ENCODE assay signal across 9 cellular contexts in the genomic region with DNA sequence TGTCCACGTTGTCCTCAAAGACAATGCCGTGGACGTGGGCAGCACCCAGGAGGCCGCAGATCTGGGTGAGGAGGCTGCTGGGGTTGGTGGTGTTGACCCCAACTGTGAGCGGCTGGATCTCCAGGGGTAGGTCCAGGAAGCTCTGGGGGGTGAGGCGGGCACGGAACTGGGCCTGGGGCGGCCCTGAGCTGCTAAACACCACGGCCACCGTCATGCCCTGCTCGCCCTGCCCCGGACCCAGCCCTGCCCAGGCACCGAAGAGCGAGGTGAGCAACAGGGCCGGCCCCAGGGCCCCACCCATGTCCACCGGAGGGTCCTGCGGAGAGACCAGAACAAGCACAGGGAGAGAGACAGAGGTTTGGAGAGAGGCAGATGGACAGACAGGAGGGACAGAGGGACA. TPM values are rescaled to one million over a fixed set of nuclear protein-coding genes. Genes with fewer than 3 reads are reported as not detected.
"Had no signal": no experiment of that assay in that cellular context is flagged by ENCODE, and none has a peak within 500 bp of the region (broad histone marks: within the 10 kb centered on the region; RNA-seq: fewer than 3 reads in every experiment).

No MANE protein-coding gene starts in this region.

- H3K9me3 Mint-ChIP-seq: H9 had no signal

- H3K27ac Mint-ChIP-seq: H9 had no signal

- H3K4me3 Mint-ChIP-seq: H9 had no signal

- H3K27ac ChIP-seq: GM23248, KMS-11 had no signal

- H3K4me3 ChIP-seq: GM23248 had no signal

- DNase-seq: GM23248, GOT3, H9, HCEC 1CT, IMR-90, KBM-7 had no signal

- H2AFZ ChIP-seq: GM23248 had no signal

- H3K4me2 ChIP-seq: KMS-11 had no signal

- H3K9ac ChIP-seq: GM23248, KMS-11 had no signal

- FAIRE-seq: H54 had no signal

RNA-seq across cellular contexts. Expression of a gene that starts 4.9 kb away (rescaled TPM):
- total RNA-seq: GM23248, IMR-90 had no signal
- polyA plus RNA-seq: GM23248 had no signal

RNA-seq across cellular contexts. Expression of a gene that starts 38.6 kb away (rescaled TPM):
- total RNA-seq: GM23248, HT-29, IMR-90 had no signal
- polyA plus RNA-seq: GM23248, IMR-90 had no signal
